Comparison of ENCODE assay signal across 8 cellular contexts in the genomic region with DNA sequence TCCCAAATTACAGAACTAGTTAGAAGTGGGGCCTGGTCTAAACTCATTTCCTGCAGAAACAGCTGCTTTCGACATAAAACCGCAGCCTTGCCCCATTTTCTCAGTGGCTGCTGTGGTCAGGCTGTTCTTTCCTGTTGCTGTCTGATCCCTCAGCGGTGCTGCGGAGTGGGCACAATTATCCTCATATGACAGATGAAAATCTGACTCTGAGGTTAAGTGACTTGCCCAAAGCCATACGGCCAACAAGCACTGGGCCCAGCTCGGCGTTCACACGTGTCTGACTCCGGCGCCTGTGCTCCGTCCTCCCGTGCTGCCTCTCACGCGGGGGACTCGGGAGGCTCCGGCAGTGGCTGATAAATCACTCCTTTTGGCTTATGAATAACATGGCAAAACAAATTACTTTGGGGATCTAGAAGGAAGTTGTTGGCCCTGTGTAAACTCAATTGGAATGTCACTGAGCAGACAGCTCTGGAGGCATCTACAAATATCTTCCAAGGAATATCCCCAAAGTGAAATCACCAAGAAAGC.
DNase-seq lines count a peak whose midpoint lies in the region; ATAC-seq and TF ChIP-seq lines count a peak whose summit lies in the region.

No MANE protein-coding gene starts in this region.

- TF ChIP-seq CTCF in OCI-LY1 (IDR thresholded peaks at IDR 0.05; ENCODE audit: low read length), result no peak
- TF ChIP-seq CTCF in heart right ventricle (IDR thresholded peaks at IDR 0.05), result no peak

- H3K9me3 ChIP-seq in OCI-LY1 (ENCODE audit: low read length) (no peaks in the 10 kb centered on the region), heart right ventricle (no peaks in the 10 kb centered on the region)

- H2AFZ ChIP-seq in OCI-LY1 (ENCODE audit: low read length), result no peak overlapping the region

- ATAC-seq in GM21576 (IDR thresholded peaks at IDR 0.05; ENCODE audit: unreplicated experiment) (peak; percentile 61), heart right ventricle (peak; percentile 61 to 85 (median 73)), HG03025 (IDR thresholded peaks at IDR 0.05; ENCODE audit: low FRiP score, unreplicated experiment) (no peak), GM18519 (IDR thresholded peaks at IDR 0.05; ENCODE audit: low FRiP score, unreplicated experiment) (no peak)

- H3K9ac ChIP-seq in OCI-LY1 (ENCODE audit: low read length), result no peak overlapping the region

- DNase-seq in activated T-helper 1 cell treated with Interleukin-2 at 50 U/mL for 16 hours (ENCODE audit: low read depth) (peak; percentile 58), heart right ventricle (peak; percentile 50 to 55), mesenteric fat pad (ENCODE audit: low spot score) (no peak)
- peak; percentile 74 to 77 for DNase-seq in stimulated activated CD4-positive, alpha-beta T cell treated with anti-CD3 and anti-CD28 coated beads, Interleukin-2, amount 100 ng/mL, for 24 hours

- H3K27me3 ChIP-seq in OCI-LY1 (ENCODE audit: insufficient read depth, low read length) (no peaks in the 10 kb centered on the region), heart right ventricle (no peaks in the 10 kb centered on the region)

- intact Hi-C loops in heart right ventricle (cut with DNase I), result no loop called here

- H4K20me1 ChIP-seq in OCI-LY1 (ENCODE audit: insufficient read depth, low read length), result no peaks in the 10 kb centered on the region

- H3K36me3 ChIP-seq in OCI-LY1 (ENCODE audit: insufficient read depth, low read length), result no peaks in the 10 kb centered on the region
- peaks cover 0 to 20% (median 0%) of the 10 kb centered on the region in 9 donors for H3K36me3 ChIP-seq in heart right ventricle

- H3K4me3 ChIP-seq in OCI-LY1 (ENCODE audit: low read depth, low read length, poor library complexity, severe bottlenecking) (peak overlapping the region; percentile 10), heart right ventricle (peak overlapping the region in 1 of 10 donors; percentile 29)

- H3K4me2 ChIP-seq in OCI-LY1 (ENCODE audit: low read length), result peak overlapping the region; percentile 26; the same call in 1 of the 2 replicates

- H3K4me1 ChIP-seq in OCI-LY1 (ENCODE audit: insufficient read depth, low read length, severe bottlenecking), result peaks cover 14% of the 10 kb centered on the region
- peaks cover 0 to 71% (median 0%) of the 10 kb centered on the region in 9 donors for H3K4me1 ChIP-seq in heart right ventricle

- H3K9me2 ChIP-seq in OCI-LY1 (ENCODE audit: low read depth, low read length), result no peaks in the 10 kb centered on the region

- no peaks in the 10 kb centered on the region for H3K79me2 ChIP-seq in OCI-LY1 (ENCODE audit: insufficient read depth, low read length)

- H3K27ac ChIP-seq in OCI-LY1 (ENCODE audit: low read depth, low read length, poor library complexity, severe bottlenecking) (no peak overlapping the region), heart right ventricle (peak overlapping the region in 3 of 10 donors; percentile 5 to 81 (median 35))

- no peaks in the 10 kb centered on the region for H3F3A ChIP-seq in OCI-LY1 (ENCODE audit: insufficient read depth, low read length)

- 63 to 73% methylated on average over 16 of the region's 16 CpGs for WGBS in heart right ventricle, 2 donors

Comparison
In these comparisons a context has a peak if more than half of its experiments do, and no peak if none do; other contexts are left out.
1. ATAC-seq: peak in GM21576 (single experiment) and heart right ventricle (8 of 8); none in HG03025 (single experiment) and GM18519 (single experiment).